In the genomic region with DNA sequence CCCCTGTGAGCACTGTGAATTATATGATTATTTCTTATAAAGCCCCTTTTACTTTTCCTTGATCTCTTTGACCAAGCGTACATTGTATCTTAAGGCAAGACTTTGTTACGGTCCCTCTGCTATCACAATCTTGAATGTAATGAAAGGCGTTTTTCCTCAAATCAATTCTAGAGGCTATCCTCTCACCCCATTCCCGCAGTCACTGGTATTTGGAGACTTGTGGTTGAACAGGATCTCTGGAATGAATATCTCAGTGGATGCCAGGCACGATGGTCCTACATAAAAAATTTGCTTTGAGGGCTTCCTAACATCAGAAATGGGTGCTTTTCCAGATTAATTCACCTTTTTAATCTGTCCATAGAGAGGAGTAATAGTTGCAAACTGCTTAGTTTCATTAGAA, we compare ENCODE assay signal across 18 cellular contexts.
A peak's percentile ranks its signal among the peaks of the same experiment; 100 is the strongest.
DNase-seq lines count a peak whose midpoint lies in the region; ATAC-seq and TF ChIP-seq lines count a peak whose summit lies in the region.
"Had no signal": no experiment of that assay in that cellular context is flagged by ENCODE, and none has a peak within 500 bp of the region (broad histone marks: within the 10 kb centered on the region; RNA-seq: fewer than 3 reads in every experiment).

No MANE protein-coding gene starts in this region.

- no peak overlapping the region for H2AK5ac ChIP-seq in IMR-90 (ENCODE audit: low read depth, low read length)

- BruUV-seq in IMR-90 (replicated peaks; lab: Mats Ljungman, UMichigan) (no TSS peak), mammary epithelial cell (replicated peaks; lab: Mats Ljungman, UMichigan) (no TSS peak)

- no peak overlapping the region for H3K14ac ChIP-seq in IMR-90 (replicated peaks; ENCODE audit: low read depth, low read length)

- peak overlapping the region; percentile 31; the same call in 1 of the 2 replicates for H3K18ac ChIP-seq in IMR-90 (ENCODE audit: low read depth, low read length)

- POLR2A ChIA-PET in IMR-90 (lab: Charles Lee; ENCODE audit: unreplicated experiment), result no interaction called here

- dilution Hi-C loops in IMR-90 (cut with HindIII; ENCODE audit: low sequenced_read_pairs, unreplicated experiment) (no loop called here), mammary epithelial cell (cut with HindIII; ENCODE audit: low sequenced_read_pairs) (no loop called here)

- H3K4me3 ChIP-seq in AG10803 (ENCODE audit: low read length), result no peak overlapping the region
- H3K4me3 ChIP-seq in IMR-90 (ENCODE audit: insufficient read depth, low read depth, low read length), result no peak overlapping the region
- H3K4me3 ChIP-seq in mammary epithelial cell (replicated peaks in 1 of 3; ENCODE audit: insufficient read depth in 1 of 3, low read depth in 2 of 3, low read length in 3 of 3), result no peak overlapping the region
- H3K4me3 ChIP-seq in psoas muscle, result no peak overlapping the region
- H3K4me3 ChIP-seq: BLaER1 treated with 17β-estradiol and CSF1 and Interleukin-3, amounts not matched to agents 10 nM and 100 nM had no signal

- no peak overlapping the region for H4K8ac ChIP-seq in IMR-90 (ENCODE audit: low read depth in 2 of 2, low read length in 2 of 2)

- in situ Hi-C loops in IMR-90 (cut with MboI; ENCODE audit: low sequenced_read_pairs) (loop anchor here (10.0 kb wide), 1 partner anchor 57 kb away; no protein-coding TSS in a partner anchor), mammary epithelial cell (cut with MboI; ENCODE audit: low sequenced_read_pairs in 2 of 2) (no loop called here)

- H2AK9ac ChIP-seq in IMR-90 (replicated peaks; ENCODE audit: low read depth, low read length, poor library complexity), result no peak overlapping the region

- H3K79me1 ChIP-seq in IMR-90 (ENCODE audit: low read depth in 1 of 2, low read length in 2 of 2), result no peaks in the 10 kb centered on the region

- H3K9ac ChIP-seq in IMR-90 (ENCODE audit: low read depth, low read length) (no peak overlapping the region), mammary epithelial cell (ENCODE audit: insufficient read depth, low read length) (no peak overlapping the region)
- H3K9ac ChIP-seq: BLaER1 treated with 17β-estradiol and CSF1 and Interleukin-3, amounts not matched to agents 10 nM and 100 nM had no signal

- peaks cover 5% of the 10 kb centered on the region for H3K9me1 ChIP-seq in IMR-90 (ENCODE audit: insufficient read depth, low read length)

- peak overlapping the region; percentile 46; the same call in 1 of the 2 replicates for H2BK20ac ChIP-seq in IMR-90 (ENCODE audit: low read depth, low read length)

- ATAC-seq in IMR-90 (ENCODE audit: low read depth), result no peak
- peak in 3 of 4 donors; percentile 19 to 29 (median 27) for ATAC-seq in psoas muscle
- ATAC-seq in GM19467 (IDR thresholded peaks at IDR 0.05; ENCODE audit: unreplicated experiment), result no peak

- no peak overlapping the region for H3K56ac ChIP-seq in IMR-90 (ENCODE audit: extremely low read depth, insufficient read depth, low read length)

- H3K4me1 ChIP-seq in IMR-90 (ENCODE audit: control insufficient read depth, insufficient read depth, low read length) (peaks cover 13% of the 10 kb centered on the region), mammary epithelial cell (ENCODE audit: insufficient read depth, low read length) (peaks cover 21% of the 10 kb centered on the region), psoas muscle (peaks cover 21% of the 10 kb centered on the region)
- H3K4me1 ChIP-seq: BLaER1 treated with 17β-estradiol and CSF1 and Interleukin-3, amounts not matched to agents 10 nM and 100 nM had no signal

- no peak overlapping the region for H3K4me2 ChIP-seq in IMR-90 (ENCODE audit: low read depth, low read length)
- H3K4me2 ChIP-seq in mammary epithelial cell (ENCODE audit: insufficient read depth, low read depth, low read length), result peak overlapping the region; percentile 15
- H3K4me2 ChIP-seq: BLaER1 treated with 17β-estradiol and CSF1 and Interleukin-3, amounts not matched to agents 10 nM and 100 nM had no signal

- peak; percentile 27 for DNase-seq in AG10803 (ENCODE audit: low read depth)
- DNase-seq in IMR-90, result no peak
- no peak for DNase-seq in mammary epithelial cell
- no peak for DNase-seq in psoas muscle
- no peak for DNase-seq in CD1c-positive myeloid dendritic cell (ENCODE audit: extremely low spot score)
- DNase-seq in cortex of kidney (lab: John Stamatoyannopoulos, UW), result no peak
- DNase-seq in hepatic stellate cell (ENCODE audit: low spot score), result no peak
- DNase-seq: DMS79; Kasumi-1; NCI-H1092 treated with DMSO at 0.1 percent for 48 hours; NCI-H146; NCI-H2029 treated with DMSO at 0.1 percent for 48 hours; NCI-H2171 treated with DMSO at 0.1 percent for 48 hours; NCI-H446 treated with DMSO at 0.1 percent for 48 hours; NK-92 treated with Interleukin-12 subunit alpha and Interleukin-12 subunit beta, amount 100 ng/mL, for 24 hours; SHP77 treated with DMSO at 0.1 percent for 48 hours had no signal

- H3K27me3 ChIP-seq in IMR-90 (ENCODE audit: control insufficient read depth, insufficient read depth, low read length) (no peaks in the 10 kb centered on the region), mammary epithelial cell (ENCODE audit: insufficient read depth, low read length) (no peaks in the 10 kb centered on the region), psoas muscle (ENCODE audit: insufficient read depth in 3 of 3, low read length in 2 of 3) (no peaks in the 10 kb centered on the region)
- H3K27me3 ChIP-seq: BLaER1 treated with 17β-estradiol and CSF1 and Interleukin-3, amounts not matched to agents 10 nM and 100 nM had no signal

- no peak overlapping the region for H2BK5ac ChIP-seq in IMR-90 (ENCODE audit: low read depth, low read length, poor library complexity, severe bottlenecking)

- H3K23ac ChIP-seq in IMR-90 (ENCODE audit: low read depth, low read length), result no peak overlapping the region

- H4K91ac ChIP-seq in IMR-90 (ENCODE audit: insufficient read depth, low read depth, low read length), result no peak overlapping the region

- WGBS in IMR-90 (ENCODE audit: extremely low coverage in 2 of 2, insufficient read length in 1 of 2), 2 experiments, result no CpG with 5 or more reads among the region's 5 CpGs
- 84% methylated on average over 5 of the region's 5 CpGs for WGBS in mammary epithelial cell (ENCODE audit: low coverage, missing lambda C conversion rate)
- 53 to 76% (median 63%) methylated on average over 5 of the region's 5 CpGs for WGBS in psoas muscle, 3 donors

- intact Hi-C loops in IMR-90 (cut with micrococcal nuclease) (no loop called here), mammary epithelial cell (cut with micrococcal nuclease) (loop anchor here (5.0 kb wide), 1 partner anchor 120 kb away; no protein-coding TSS in a partner anchor), psoas muscle (cut with DNase I) (loop anchor here in 1 of 2 donors (5.0 to 10.0 kb wide), 3 partner anchors 85 to 155 kb away; no protein-coding TSS in a partner anchor)

- no peak overlapping the region for H2AFZ ChIP-seq in IMR-90 (replicated peaks; ENCODE audit: low read length, poor library complexity)
- H2AFZ ChIP-seq in mammary epithelial cell (ENCODE audit: low read depth, low read length), result no peak overlapping the region

- H2BK120ac ChIP-seq in IMR-90 (ENCODE audit: low read depth, low read length), result peak overlapping the region; percentile 21; the same call in 1 of the 2 replicates

- TF ChIP-seq RAD21 in IMR-90 (IDR thresholded peaks at IDR 0.05; ENCODE audit: low read length), result no peak

- H3K9me3 ChIP-seq in IMR-90 (ENCODE audit: control insufficient read depth, insufficient read depth, low read length) (no peaks in the 10 kb centered on the region), mammary epithelial cell (replicated peaks; ENCODE audit: insufficient read depth, low read length) (no peaks in the 10 kb centered on the region), psoas muscle (no peaks in the 10 kb centered on the region)
- H3K9me3 ChIP-seq: BLaER1 treated with 17β-estradiol and CSF1 and Interleukin-3, amounts not matched to agents 10 nM and 100 nM had no signal

- no peak overlapping the region; the same call in 2 of the 3 replicates for H2BK15ac ChIP-seq in IMR-90 (ENCODE audit: low read depth, low read length)

- no peaks in the 10 kb centered on the region for H3K79me2 ChIP-seq in mammary epithelial cell (ENCODE audit: insufficient read depth, low read length)

- H4K20me1 ChIP-seq in IMR-90 (ENCODE audit: insufficient read depth, low read length), result no peaks in the 10 kb centered on the region
- H4K20me1 ChIP-seq in mammary epithelial cell (ENCODE audit: insufficient read depth, low read length), result no peaks in the 10 kb centered on the region
- H4K20me1 ChIP-seq: BLaER1 treated with 17β-estradiol and CSF1 and Interleukin-3, amounts not matched to agents 10 nM and 100 nM had no signal

- CTCF ChIA-PET in IMR-90 (lab: Yijun Ruan, JAX), result no interaction called here
- CTCF ChIA-PET in mammary epithelial cell (lab: Charles Lee; ENCODE audit: low non-redundant PET), result no interaction called here

- no peak for TF ChIP-seq POLR2A in IMR-90 (IDR thresholded peaks at IDR 0.05; ENCODE audit: low read depth, low read length)

- H3K27ac ChIP-seq in IMR-90 (ENCODE audit: insufficient read depth, low read length) (no peak overlapping the region), mammary epithelial cell (ENCODE audit: insufficient read depth, low read depth, low read length) (no peak overlapping the region), psoas muscle (peak overlapping the region; percentile 73)
- H3K27ac ChIP-seq: BLaER1 treated with 17β-estradiol and CSF1 and Interleukin-3, amounts not matched to agents 10 nM and 100 nM had no signal

- H3K4ac ChIP-seq in IMR-90 (ENCODE audit: low read depth, low read length), result no peak overlapping the region

- no peaks in the 10 kb centered on the region for H3K36me3 ChIP-seq in IMR-90 (ENCODE audit: control insufficient read depth, insufficient read depth, low read length)
- H3K36me3 ChIP-seq in mammary epithelial cell (ENCODE audit: insufficient read depth, low read length), result no peaks in the 10 kb centered on the region
- no peaks in the 10 kb centered on the region for H3K36me3 ChIP-seq in psoas muscle (ENCODE audit: insufficient read depth in 1 of 2, low read depth in 1 of 2)
- H3K36me3 ChIP-seq: BLaER1 treated with 17β-estradiol and CSF1 and Interleukin-3, amounts not matched to agents 10 nM and 100 nM had no signal

- no peak overlapping the region; the same call in 1 of the 2 replicates for H4K5ac ChIP-seq in IMR-90 (ENCODE audit: low read depth, low read length)

- TF ChIP-seq CTCF in AG10803 (conservative IDR thresholded peaks at IDR 0.05; ENCODE audit: low read length), result no peak
- no peak for TF ChIP-seq CTCF in IMR-90 (conservative IDR thresholded peaks at IDR 0.05; ENCODE audit: low read depth, low read length)
- no peak for TF ChIP-seq CTCF in mammary epithelial cell (conservative IDR thresholded peaks at IDR 0.05 in 1 of 2, IDR thresholded peaks at IDR 0.05 in 1 of 2; ENCODE audit: extremely low read depth in 1 of 2, insufficient read depth in 1 of 2, low read depth in 1 of 2, low read length in 2 of 2)
- TF ChIP-seq CTCF in psoas muscle (IDR thresholded peaks at IDR 0.05), result no peak

Comparison
In these comparisons a context has a peak if more than half of its experiments do, and no peak if none do; other contexts are left out.
1. ATAC-seq: peak in psoas muscle (3 of 4); none in IMR-90 (single experiment) and GM19467 (single experiment).